9 cellular contexts compared by ENCODE assay signal in genomic region chr5:134586866-134587524, GRCh38. TPM values are rescaled to one million over a fixed set of nuclear protein-coding genes. Genes with fewer than 3 reads are reported as not detected.
DNase-seq lines count a peak whose midpoint lies in the region; ATAC-seq and TF ChIP-seq lines count a peak whose summit lies in the region.
"Had no signal": no experiment of that assay in that cellular context is flagged by ENCODE, and none has a peak within 500 bp of the region (broad histone marks: within the 10 kb centered on the region; RNA-seq: fewer than 3 reads in every experiment).

No MANE protein-coding gene starts in this region.

- H3K27me3 Mint-ChIP-seq in naive B cell = peaks cover 0 to 5% (median 0%) of the 10 kb centered on the region in 3 donors
- H3K27me3 Mint-ChIP-seq: activated naive CD8-positive, alpha-beta T cell had no signal

- H3K4me3 Mint-ChIP-seq in naive B cell = peak overlapping the region in 6 of 8 donors; percentile 8 to 50 (median 32)
- H3K4me3 Mint-ChIP-seq: activated naive CD8-positive, alpha-beta T cell had no signal

- WGBS in esophagus muscularis mucosa = 35% methylated on average over 10 of the region's 13 CpGs

- H3K79me2 ChIP-seq in OCI-LY7 (ENCODE audit: insufficient read depth, low read depth, low read length) = no peaks in the 10 kb centered on the region

- H2AFZ ChIP-seq in OCI-LY7 (ENCODE audit: low read length) = peak overlapping the region; percentile 96

- H3K9me2 ChIP-seq in OCI-LY7 (ENCODE audit: insufficient read depth, low read length) = no peaks in the 10 kb centered on the region

- no peak for TF ChIP-seq POLR2A in esophagus muscularis mucosa (IDR thresholded peaks at IDR 0.05; ENCODE audit: low read depth)

- no peaks in the 10 kb centered on the region for H4K20me1 ChIP-seq in OCI-LY7 (ENCODE audit: insufficient read depth, low read length)

- H3K9me3 ChIP-seq in OCI-LY7 (ENCODE audit: low read length) (no peaks in the 10 kb centered on the region), esophagus muscularis mucosa (no peaks in the 10 kb centered on the region)

- H3K4me1 ChIP-seq in OCI-LY7 (ENCODE audit: insufficient read depth, low read length, poor library complexity, severe bottlenecking) (peaks cover 6% of the 10 kb centered on the region), esophagus muscularis mucosa (peaks cover 20 to 23% (median 21%) of the 10 kb centered on the region in 4 donors)

- no peak for TF ChIP-seq EP300 in esophagus muscularis mucosa (IDR thresholded peaks at IDR 0.05)

- no peak overlapping the region for H3K27ac Mint-ChIP-seq in naive B cell
- H3K27ac Mint-ChIP-seq: activated naive CD8-positive, alpha-beta T cell had no signal

- POLR2A ChIA-PET in OCI-LY7 (lab: Charles Lee) = interaction anchor here (0.6 to 1.3 kb wide), 7 partner anchors 19 to 505 kb away, joined by 3 to 4 read pairs (median 3); partner anchors contain the start of gene UBE2B

- H3K9me3 Mint-ChIP-seq in naive B cell = no peaks in the 10 kb centered on the region

- H3K27me3 ChIP-seq in esophagus muscularis mucosa = no peaks in the 10 kb centered on the region

- CTCF ChIA-PET in OCI-LY7 (lab: Charles Lee; ENCODE audit: unreplicated experiment) = interaction anchor here (0.6 to 2.8 kb wide), 6 partner anchors 9 to 284 kb away, joined by 3 to 18 read pairs (median 4); partner anchors contain the start of genes CAMLG and CDKN2AIPNL

- H3K36me3 ChIP-seq in OCI-LY7 (ENCODE audit: insufficient read depth, low read length) (no peaks in the 10 kb centered on the region), esophagus muscularis mucosa (peaks cover 0 to under 1% (median 0%) of the 10 kb centered on the region in 4 donors)

- H3K4me3 ChIP-seq in OCI-LY7 (ENCODE audit: low read depth, low read length, poor library complexity, severe bottlenecking) (no peak overlapping the region), esophagus muscularis mucosa (peak overlapping the region in 1 of 4 donors; percentile 16)

- DNase-seq in OCI-LY7 (ENCODE audit: low spot score) (peak; percentile 87), activated T-cell treated with anti-CD3 and anti-CD28 coated beads for 24 hours (ENCODE audit: low read depth) (peak; percentile 78), esophagus muscularis mucosa (ENCODE audit: extremely low spot score) (no peak), naive B cell (peak; percentile 72)
- peak; percentile 66 to 70 for DNase-seq in stimulated activated CD8-positive, alpha-beta memory T cell treated with anti-CD3 and anti-CD28 coated beads, Interleukin-7, amount 100 ng/mL, for 4 hours (ENCODE audit: low read depth in 2 of 2)

- ATAC-seq in GM19328 (IDR thresholded peaks at IDR 0.05; ENCODE audit: unreplicated experiment) = peak; percentile 49
- ATAC-seq in HG03521 (IDR thresholded peaks at IDR 0.05; ENCODE audit: unreplicated experiment) = peak; percentile 87
- ATAC-seq in naive B cell (ENCODE audit: low read depth in 2 of 2) = peak; percentile 91 to 93

- H3K4me2 ChIP-seq in OCI-LY7 (ENCODE audit: low read length) = peak overlapping the region; percentile 40; the same call in 1 of the 2 replicates

- TF ChIP-seq CTCF in C4-2B (conservative IDR thresholded peaks at IDR 0.05) (peak; percentile 97), OCI-LY7 (conservative IDR thresholded peaks at IDR 0.05; ENCODE audit: low read length) (peak; percentile 99), esophagus muscularis mucosa (IDR thresholded peaks at IDR 0.05) (peak; percentile 74 to 85 (median 76))

- H3K27ac ChIP-seq in C4-2B (peak overlapping the region; percentile 44), OCI-LY7 (ENCODE audit: low read depth, low read length, poor library complexity, severe bottlenecking) (no peak overlapping the region), esophagus muscularis mucosa (replicated peaks in 1 of 4) (peak overlapping the region in 2 of 4 donors; percentile 8 to 16)

- intact Hi-C loops in OCI-LY7 (cut with micrococcal nuclease; ENCODE audit: unreplicated experiment) (loop anchor here (1.0 to 5.0 kb wide), 7 partner anchors 60 to 405 kb away; partner anchors contain the start of genes CAMLG, CDKN2AIPNL, PCBD2 and UBE2B), esophagus muscularis mucosa (cut with DNase I) (loop anchor here (10.0 kb wide), 1 partner anchor 212 kb away; the partner anchor contains the start of gene UBE2B)

- H3K4me1 Mint-ChIP-seq in naive B cell = peaks cover 8 to 26% (median 17%) of the 10 kb centered on the region in 3 donors

- no TSS peak for BruUV-seq in OCI-LY7 (replicated peaks; lab: Mats Ljungman, UMichigan)

- no peaks in the 10 kb centered on the region for H3K36me3 Mint-ChIP-seq in naive B cell
- H3K36me3 Mint-ChIP-seq: activated naive CD8-positive, alpha-beta T cell had no signal

RNA-seq across cellular contexts. Expression of gene SAR1B, which starts 45.6 kb away (rescaled TPM):
- total RNA-seq in OCI-LY7 (2014; rRNA removed; shearing (Covaris generic)) = 24.0 and 28.6 TPM in 2 replicates
- 39.7 and 42.9 TPM in 2 replicates for total RNA-seq in OCI-LY7 (2022)
- 10 to 100 TPM; 32.1 to 43.9 (median 35.9) TPM for total RNA-seq in esophagus muscularis mucosa
- 10 to 100 TPM; 18.6 to 35.0 (median 33.2) TPM for polyA plus RNA-seq in naive B cell (ENCODE audit: low read depth in 6 of 6)
